Comparison of ENCODE assay signal across 23 cellular contexts in the genomic region with DNA sequence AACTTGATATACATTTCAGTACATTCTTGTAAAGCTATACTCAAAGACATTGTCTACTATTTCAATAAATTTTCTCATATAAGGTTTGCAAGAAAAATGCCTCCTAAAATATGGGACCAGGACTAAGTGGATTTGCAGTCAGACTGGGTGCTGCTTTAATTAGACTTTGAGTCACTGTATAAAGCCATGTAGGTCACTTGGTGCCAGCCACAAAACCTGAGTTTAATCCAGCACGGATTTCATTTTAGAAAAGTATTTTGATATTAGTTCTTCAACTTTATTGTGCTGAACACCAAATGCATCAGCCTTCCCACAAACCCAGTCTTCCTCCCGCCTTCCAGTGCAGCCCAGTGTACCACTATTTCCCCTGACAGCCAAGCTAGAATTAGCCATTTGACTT. TPM values are rescaled to one million over a fixed set of nuclear protein-coding genes. Genes with fewer than 3 reads are reported as not detected.
A peak's percentile ranks its signal among the peaks of the same experiment; 100 is the strongest.
DNase-seq lines count a peak whose midpoint lies in the region; ATAC-seq, FAIRE-seq and TF ChIP-seq lines count a peak whose summit lies in the region.
"Had no signal": no experiment of that assay in that cellular context is flagged by ENCODE, and none has a peak within 500 bp of the region (broad histone marks: within the 10 kb centered on the region; RNA-seq: fewer than 3 reads in every experiment).

No MANE protein-coding gene starts in this region.

- H3K36me3 ChIP-seq in cardiac muscle cell (no peaks in the 10 kb centered on the region), astrocyte (ENCODE audit: insufficient read depth, low read length) (no peaks in the 10 kb centered on the region), mesodermal cell (ENCODE audit: control insufficient read depth, insufficient read depth, low read length) (no peaks in the 10 kb centered on the region), thyroid gland (no peaks in the 10 kb centered on the region), tibial artery (no peaks in the 10 kb centered on the region)

- H3K4me1 ChIP-seq in cardiac muscle cell (ENCODE audit: low read depth) (peaks cover 23% of the 10 kb centered on the region), astrocyte (ENCODE audit: insufficient read depth, low read length) (peaks cover 62% of the 10 kb centered on the region), mesodermal cell (ENCODE audit: control insufficient read depth, insufficient read depth, low read length, poor library complexity, severe bottlenecking) (peaks cover 35% of the 10 kb centered on the region), thyroid gland (peaks cover 52 to 65% of the 10 kb centered on the region in 2 donors), tibial artery (peaks cover 0 to 32% (median 9%) of the 10 kb centered on the region in 4 donors)

- TF ChIP-seq POLR2A in thyroid gland (IDR thresholded peaks at IDR 0.05), result no peak

- peak overlapping the region; percentile 49 for H3K4me2 ChIP-seq in astrocyte (ENCODE audit: low read length)
- H3K4me2 ChIP-seq: KMS-11 had no signal

- DNase-seq in cardiac muscle cell (ENCODE audit: low read depth in 1 of 2, low spot score in 1 of 2) (no peak), left cardiac atrium (no peak), astrocyte (ENCODE audit: low read depth) (no peak), thyroid gland (no peak), tibial artery (no peak), SW480 (ENCODE audit: low spot score) (no peak)
- DNase-seq: Calu3, DMS79, NCI-H1105 treated with DMSO at 0.1 percent for 48 hours, NCI-H1930, NCI-H2171 treated with DMSO at 0.1 percent for 48 hours, NCI-H510A, NCI-H82, SIG-M5 had no signal

- no peaks in the 10 kb centered on the region for H3K27me3 ChIP-seq in cardiac muscle cell
- no peaks in the 10 kb centered on the region for H3K27me3 ChIP-seq in astrocyte (ENCODE audit: insufficient read depth, low read length)
- H3K27me3 ChIP-seq in thyroid gland, result no peaks in the 10 kb centered on the region
- no peaks in the 10 kb centered on the region for H3K27me3 ChIP-seq in tibial artery

- peaks cover 1% of the 10 kb centered on the region for H3K27me3 Mint-ChIP-seq in astrocyte (ENCODE audit: low read depth, unreplicated experiment)

- no peak overlapping the region for H3K4me3 Mint-ChIP-seq in astrocyte (ENCODE audit: unreplicated experiment)

- H3K9ac ChIP-seq in astrocyte (ENCODE audit: low read length), result peak overlapping the region; percentile 66
- H3K9ac ChIP-seq: KMS-11 had no signal

- intact Hi-C loops in left cardiac atrium (cut with DNase I), result loop anchor here in 1 of 2 donors (10.0 kb wide), 1 partner anchor 46 kb away; no protein-coding TSS in a partner anchor
- intact Hi-C loops in thyroid gland (cut with DNase I), result loop anchor here (5.0 kb wide), 1 partner anchor 34 kb away; no protein-coding TSS in a partner anchor
- intact Hi-C loops in tibial artery (cut with DNase I; ENCODE audit: low total_unique reads), result no loop called here

- no peaks in the 10 kb centered on the region for H3K79me2 ChIP-seq in astrocyte (ENCODE audit: insufficient read depth, low read length)

- FAIRE-seq in astrocyte (lab: Jason Lieb, UNC), result no peak
- FAIRE-seq: GM12891, H54, RCC 7860 had no signal

- H3K9me3 ChIP-seq in cardiac muscle cell (ENCODE audit: low read depth), result no peaks in the 10 kb centered on the region
- no peaks in the 10 kb centered on the region for H3K9me3 ChIP-seq in astrocyte (ENCODE audit: insufficient read depth, low read depth, low read length)
- peaks cover 4% of the 10 kb centered on the region for H3K9me3 ChIP-seq in mesodermal cell (ENCODE audit: control insufficient read depth, low read length)
- no peaks in the 10 kb centered on the region for H3K9me3 ChIP-seq in thyroid gland
- H3K9me3 ChIP-seq in tibial artery, result no peaks in the 10 kb centered on the region

- no peaks in the 10 kb centered on the region for H4K20me1 ChIP-seq in astrocyte (ENCODE audit: insufficient read depth, low read length)

- H3K4me1 Mint-ChIP-seq in astrocyte (ENCODE audit: low read depth, unreplicated experiment), result peaks cover 33% of the 10 kb centered on the region
- H3K4me1 Mint-ChIP-seq: CD14-positive monocyte had no signal

- WGBS in mesodermal cell (ENCODE audit: insufficient coverage in 2 of 2), 2 experiments, result 100% methylated on average over 1 of the region's 2 CpGs
- WGBS in thyroid gland, 2 donors, result 93 to 95% methylated on average over 2 of the region's 2 CpGs

- ATAC-seq in left cardiac atrium (no peak), HG02759 (IDR thresholded peaks at IDR 0.05; ENCODE audit: unreplicated experiment) (no peak)

- H2AFZ ChIP-seq in astrocyte (ENCODE audit: low read depth, low read length), result no peak overlapping the region

- no peak for TF ChIP-seq CTCF in cardiac muscle cell (IDR thresholded peaks at IDR 0.05; ENCODE audit: low read depth, low read length)
- no peak for TF ChIP-seq CTCF in astrocyte (IDR thresholded peaks at IDR 0.05; ENCODE audit: insufficient read depth, low read depth, low read length)
- TF ChIP-seq CTCF in thyroid gland (IDR thresholded peaks at IDR 0.05), result no peak
- no peak for TF ChIP-seq CTCF in tibial artery (IDR thresholded peaks at IDR 0.05)

- H3K36me3 Mint-ChIP-seq in astrocyte (ENCODE audit: low read depth, unreplicated experiment), result no peaks in the 10 kb centered on the region
- H3K36me3 Mint-ChIP-seq: CD14-positive monocyte had no signal

- peak overlapping the region; percentile 67 for H3K27ac Mint-ChIP-seq in astrocyte (ENCODE audit: unreplicated experiment)
- H3K27ac Mint-ChIP-seq: CD14-positive monocyte had no signal

- no peaks in the 10 kb centered on the region for H3K9me3 Mint-ChIP-seq in astrocyte (ENCODE audit: unreplicated experiment)

- H3K4me3 ChIP-seq in cardiac muscle cell (no peak overlapping the region), astrocyte (ENCODE audit: insufficient read depth, low read depth, low read length) (no peak overlapping the region), mesodermal cell (ENCODE audit: extremely low read depth, insufficient read depth, low read length, poor library complexity, severe bottlenecking) (no peak overlapping the region), thyroid gland (replicated peaks in 1 of 3) (no peak overlapping the region), tibial artery (no peak overlapping the region)

- H3K27ac ChIP-seq in cardiac muscle cell (peak overlapping the region; percentile 80), astrocyte (ENCODE audit: low read depth, low read length) (peak overlapping the region; percentile 91), mesodermal cell (ENCODE audit: low read depth, low read length, severe bottlenecking) (peak overlapping the region; percentile 98), thyroid gland (peak overlapping the region; percentile 80 to 96 (median 81)), tibial artery (no peak overlapping the region)
- H3K27ac ChIP-seq: KMS-11 had no signal

RNA-seq across cellular contexts. Expression of a gene that starts 9.9 kb away (rescaled TPM):
- total RNA-seq in cardiac muscle cell, result 275 and 538 TPM in 2 replicates
- 179 and 341 TPM in 2 replicates for polyA plus RNA-seq in cardiac muscle cell
- 10 to 100 TPM; 29.4 to 42.1 TPM for total RNA-seq in left cardiac atrium
- 11.4 and 22.3 TPM in 2 replicates for total RNA-seq in astrocyte
- polyA plus RNA-seq in mesodermal cell (2013, experiment 1 of 2), result 230 TPM
- polyA plus RNA-seq in mesodermal cell (2013, experiment 2 of 2), result 314 TPM
- total RNA-seq in thyroid gland, result 100 to 1,000 TPM; 115 to 207 (median 130) TPM
- total RNA-seq: A172, Calu3, G401 had no signal
- polyA plus RNA-seq: CD14-positive monocyte had no signal

Comparison
In these comparisons a context has a peak if more than half of its experiments do, and no peak if none do; other contexts are left out.
1. H3K27ac ChIP-seq: peak in cardiac muscle cell (single experiment), astrocyte (single experiment), mesodermal cell (single experiment) and thyroid gland (3 of 3); none in tibial artery (0 of 2).